18 cellular contexts compared by ENCODE assay signal in the genomic region with DNA sequence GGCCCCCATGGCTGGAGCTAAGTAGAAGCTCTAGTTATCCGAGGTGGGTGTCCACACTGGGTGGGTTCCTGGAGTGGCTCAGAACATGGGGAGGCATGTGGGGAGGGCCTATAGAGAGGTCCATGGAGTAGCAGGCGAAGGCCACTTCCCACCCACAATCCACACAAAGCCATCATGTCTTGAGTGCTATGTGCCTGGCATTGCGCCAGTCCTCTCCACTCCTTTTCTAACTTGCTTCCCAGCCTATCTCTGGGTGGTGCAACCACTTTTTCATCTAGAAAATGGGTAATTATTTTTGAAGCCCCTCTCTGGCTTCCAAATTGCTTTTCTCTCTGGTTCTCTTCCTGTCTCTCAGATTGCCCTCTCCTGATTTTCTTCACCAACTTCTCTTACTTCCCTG.
"Had no signal": no experiment of that assay in that cellular context is flagged by ENCODE, and none has a peak within 500 bp of the region (broad histone marks: within the 10 kb centered on the region; RNA-seq: fewer than 3 reads in every experiment).

No MANE protein-coding gene starts in this region.

- H3K4me3 ChIP-seq: coronary artery, hepatocyte, lung, pancreas, uterus had no signal

- H3K27ac ChIP-seq: coronary artery, foreskin keratinocyte, hepatocyte, pancreas, uterus had no signal

- H3K27me3 ChIP-seq: hepatocyte, pancreas, uterus had no signal

- H3K36me3 ChIP-seq: pancreas, uterus had no signal

- H3K9me3 ChIP-seq: pancreas, uterus had no signal

- ATAC-seq: foreskin keratinocyte, left cardiac atrium, left ventricle myocardium superior, pancreas, right cardiac atrium had no signal

- H3K4me2 ChIP-seq: hepatocyte had no signal

- DNase-seq: effector CD4-positive, alpha-beta T cell; erythroblast; foreskin keratinocyte; kidney; left cardiac atrium; left ventricle myocardium superior; mesendoderm; naive B cell; occipital lobe; pancreas; small intestine; stimulated activated CD4-positive, alpha-beta T cell treated with anti-CD3 and anti-CD28 coated beads, Interleukin-12 subunit alpha, Interleukin-12 subunit beta, amount 100 ng/mL, for 4 hours; stimulated activated CD4-positive, alpha-beta T cell treated with anti-CD3 and anti-CD28 coated beads, Interleukin-2, amount 100 ng/mL, for 48 hours; uterus had no signal

- H3K4me1 ChIP-seq: foreskin keratinocyte, pancreas, uterus had no signal

- H2AFZ ChIP-seq: hepatocyte had no signal
